In the genomic region with DNA sequence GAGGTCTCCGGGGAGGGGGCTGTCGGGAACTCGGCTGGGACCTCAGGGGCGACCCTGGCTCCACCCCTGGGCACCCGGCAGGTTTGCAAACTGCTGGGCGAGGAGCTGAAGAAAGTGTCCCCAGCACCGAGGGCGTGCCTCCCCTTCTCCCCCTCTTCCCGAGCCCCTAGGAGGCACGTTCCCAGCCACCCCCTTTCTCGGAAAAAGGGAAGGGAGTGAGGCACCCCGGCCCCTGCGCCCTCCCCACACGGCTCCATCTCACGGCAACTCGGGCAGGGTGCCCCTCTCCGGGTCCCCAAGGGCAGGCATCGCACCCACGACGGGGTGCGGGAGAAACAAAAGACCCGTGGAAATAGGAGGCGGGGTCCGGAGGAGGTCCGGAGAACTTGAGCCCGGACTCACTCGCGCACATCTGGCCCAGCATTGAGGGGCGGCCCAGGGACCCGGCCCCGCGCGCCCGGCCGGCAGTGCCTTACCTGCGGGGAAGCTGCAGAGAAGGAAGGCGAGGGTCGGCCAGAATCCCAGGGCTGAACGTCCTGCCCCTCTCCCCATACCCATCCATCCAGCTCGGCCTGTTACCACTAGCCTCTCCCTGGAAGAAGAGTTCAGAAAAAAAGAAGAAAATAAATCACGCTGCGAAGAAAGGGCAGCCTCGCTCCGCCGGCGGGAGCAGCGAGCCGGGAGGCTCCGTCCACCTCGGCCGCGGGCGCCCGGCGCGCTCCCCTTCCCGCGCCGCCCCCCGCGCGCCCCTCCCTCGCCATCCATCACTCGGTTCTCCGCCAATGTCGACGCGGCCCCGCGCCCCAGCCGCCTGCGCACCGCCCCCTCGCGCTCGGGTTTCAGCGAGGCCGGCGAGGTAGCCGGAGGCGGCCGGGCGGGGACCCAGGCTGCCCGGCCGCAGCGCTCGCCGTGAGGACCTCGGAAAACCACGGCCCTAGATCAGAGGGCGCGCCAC, we compare ENCODE assay signal across 8 cellular contexts. TPM values are rescaled to one million over a fixed set of nuclear protein-coding genes. Genes with fewer than 3 reads are reported as not detected.
A peak's percentile ranks its signal among the peaks of the same experiment; 100 is the strongest.
DNase-seq lines count a peak whose midpoint lies in the region; ATAC-seq and TF ChIP-seq lines count a peak whose summit lies in the region.

No MANE protein-coding gene starts in this region.

- H3K79me2 ChIP-seq in ACC112 (ENCODE audit: control insufficient read depth, insufficient read depth, low read length, unreplicated experiment) (no peaks in the 10 kb centered on the region), fibroblast of lung (ENCODE audit: control insufficient read depth, insufficient read depth, low read length) (no peaks in the 10 kb centered on the region)

- H3K36me3 ChIP-seq in ACC112 (ENCODE audit: insufficient read depth, low read length) (no peaks in the 10 kb centered on the region), fibroblast of lung (ENCODE audit: control insufficient read depth, insufficient read depth, low read length) (no peaks in the 10 kb centered on the region), aorta (ENCODE audit: control insufficient read depth in 1 of 2, insufficient read depth in 2 of 2, low read length in 1 of 2) (no peaks in the 10 kb centered on the region)

- DNase-seq in HCEC 1CT (peak; percentile 33), fibroblast of lung (ENCODE audit: low read depth in 2 of 2) (peak; percentile 58 to 71), myocyte (ENCODE audit: low read depth) (peak; percentile 74), aorta (peak; percentile 87 to 96), NCI-H446 (lab: John Stamatoyannopoulos, UW) (no peak)

- H4K20me1 ChIP-seq in fibroblast of lung (ENCODE audit: control insufficient read depth, extremely low read depth, insufficient read depth, low read length) = no peaks in the 10 kb centered on the region

- ATAC-seq in SK-N-SH treated with all-trans-retinoic acid at 6 μM for 48 hours (peak; percentile 91), aorta (ENCODE audit: low FRiP score) (peak; percentile 89), HG02763 (IDR thresholded peaks at IDR 0.05; ENCODE audit: unreplicated experiment) (no peak)

- no peak overlapping the region for H2AFZ ChIP-seq in ACC112 (ENCODE audit: low read length, unreplicated experiment)
- peak overlapping the region; percentile 13 for H2AFZ ChIP-seq in fibroblast of lung (ENCODE audit: low read length)

- H3K9me3 ChIP-seq in fibroblast of lung (ENCODE audit: control insufficient read depth, insufficient read depth, low read depth, low read length) (no peaks in the 10 kb centered on the region), aorta (ENCODE audit: control insufficient read depth, low read length) (no peaks in the 10 kb centered on the region)

- intact Hi-C loops in aorta (cut with DNase I) = loop anchor here (5.0 kb wide), 3 partner anchors 35 to 270 kb away; no protein-coding TSS in a partner anchor

- H3K27ac ChIP-seq in ACC112 (ENCODE audit: low read depth, low read length) = no peak overlapping the region
- H3K27ac ChIP-seq in fibroblast of lung (ENCODE audit: insufficient read depth, low read length) = no peak overlapping the region
- peak overlapping the region in 1 of 2 donors; percentile 11 for H3K27ac ChIP-seq in aorta (ENCODE audit: low read depth in 1 of 2, low read length in 2 of 2)

- no peak for TF ChIP-seq CTCF in fibroblast of lung (conservative IDR thresholded peaks at IDR 0.05 in 1 of 2, IDR thresholded peaks at IDR 0.05 in 1 of 2; ENCODE audit: low read depth in 1 of 2, low read length in 2 of 2)

- peak overlapping the region; percentile 16 for H3K9ac ChIP-seq in fibroblast of lung (ENCODE audit: insufficient read depth, low read length)

- H3K4me2 ChIP-seq in fibroblast of lung (ENCODE audit: extremely low read depth, insufficient read depth, low read length) = peak overlapping the region; percentile 93

- H3K27me3 ChIP-seq in ACC112 (ENCODE audit: insufficient read depth, low read length) (peaks cover 77% of the 10 kb centered on the region), fibroblast of lung (ENCODE audit: control insufficient read depth, insufficient read depth, low read length) (peaks cover 16% of the 10 kb centered on the region), aorta (ENCODE audit: control insufficient read depth in 1 of 2, insufficient read depth in 2 of 2, low read length in 1 of 2) (no peaks in the 10 kb centered on the region)

- WGBS in aorta, 2 donors = 0 to 1% methylated on average over 75 to 92 of the region's 92 CpGs

- H3K4me3 ChIP-seq in ACC112 (ENCODE audit: low read depth, low read length) (peak overlapping the region; percentile 73), fibroblast of lung (replicated peaks in 1 of 4; ENCODE audit: control extremely low read depth in 1 of 4, insufficient read depth in 1 of 4, low read depth in 3 of 4, low read length in 4 of 4) (peak overlapping the region; percentile 45 to 85 (median 66)), aorta (ENCODE audit: low read length in 2 of 2) (peak overlapping the region; percentile 64 to 72)

- no peaks in the 10 kb centered on the region for H3K4me1 ChIP-seq in ACC112 (ENCODE audit: control insufficient read depth, insufficient read depth, low read length, unreplicated experiment)
- H3K4me1 ChIP-seq in fibroblast of lung (ENCODE audit: control insufficient read depth, extremely low read depth, insufficient read depth, low read length) = no peaks in the 10 kb centered on the region
- H3K4me1 ChIP-seq in aorta (ENCODE audit: control insufficient read depth in 1 of 2, insufficient read depth in 2 of 2, low read length in 2 of 2) = no peaks in the 10 kb centered on the region

TF ChIP-seq in SK-N-SH treated with all-trans-retinoic acid at 6 μM for 48 hours, 23 proteins besides CTCF, POLR2A, EP300 and RAD21:
- TF ChIP-seq, protein P1, sequence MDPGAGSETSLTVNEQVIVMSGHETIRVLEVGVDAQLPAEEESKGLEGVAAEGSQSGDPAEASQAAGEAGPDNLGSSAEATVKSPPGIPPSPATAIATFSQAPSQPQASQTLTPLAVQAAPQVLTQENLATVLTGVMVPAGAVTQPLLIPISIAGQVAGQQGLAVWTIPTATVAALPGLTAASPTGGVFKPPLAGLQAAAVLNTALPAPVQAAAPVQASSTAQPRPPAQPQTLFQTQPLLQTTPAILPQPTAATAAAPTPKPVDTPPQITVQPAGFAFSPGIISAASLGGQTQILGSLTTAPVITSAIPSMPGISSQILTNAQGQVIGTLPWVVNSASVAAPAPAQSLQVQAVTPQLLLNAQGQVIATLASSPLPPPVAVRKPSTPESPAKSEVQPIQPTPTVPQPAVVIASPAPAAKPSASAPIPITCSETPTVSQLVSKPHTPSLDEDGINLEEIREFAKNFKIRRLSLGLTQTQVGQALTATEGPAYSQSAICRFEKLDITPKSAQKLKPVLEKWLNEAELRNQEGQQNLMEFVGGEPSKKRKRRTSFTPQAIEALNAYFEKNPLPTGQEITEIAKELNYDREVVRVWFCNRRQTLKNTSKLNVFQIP (CRISPR knock-in tag; IDR thresholded peaks at IDR 0.05; ENCODE audit: borderline replicate concordance, low read depth) = no peak
- TF ChIP-seq ZNF8 (CRISPR knock-in tag; IDR thresholded peaks at IDR 0.05) (no peak), RARB (CRISPR knock-in tag; IDR thresholded peaks at IDR 0.05) (no peak), OSR1 (CRISPR knock-in tag; IDR thresholded peaks at IDR 0.05) (no peak), PPARA (CRISPR knock-in tag; IDR thresholded peaks at IDR 0.05; ENCODE audit: borderline replicate concordance) (no peak), ESRRG (CRISPR knock-in tag; IDR thresholded peaks at IDR 0.05) (no peak), GLIS3 (CRISPR knock-in tag; IDR thresholded peaks at IDR 0.05) (no peak), ISL1 (CRISPR knock-in tag; IDR thresholded peaks at IDR 0.05) (no peak)
- TF ChIP-seq, protein P2, sequence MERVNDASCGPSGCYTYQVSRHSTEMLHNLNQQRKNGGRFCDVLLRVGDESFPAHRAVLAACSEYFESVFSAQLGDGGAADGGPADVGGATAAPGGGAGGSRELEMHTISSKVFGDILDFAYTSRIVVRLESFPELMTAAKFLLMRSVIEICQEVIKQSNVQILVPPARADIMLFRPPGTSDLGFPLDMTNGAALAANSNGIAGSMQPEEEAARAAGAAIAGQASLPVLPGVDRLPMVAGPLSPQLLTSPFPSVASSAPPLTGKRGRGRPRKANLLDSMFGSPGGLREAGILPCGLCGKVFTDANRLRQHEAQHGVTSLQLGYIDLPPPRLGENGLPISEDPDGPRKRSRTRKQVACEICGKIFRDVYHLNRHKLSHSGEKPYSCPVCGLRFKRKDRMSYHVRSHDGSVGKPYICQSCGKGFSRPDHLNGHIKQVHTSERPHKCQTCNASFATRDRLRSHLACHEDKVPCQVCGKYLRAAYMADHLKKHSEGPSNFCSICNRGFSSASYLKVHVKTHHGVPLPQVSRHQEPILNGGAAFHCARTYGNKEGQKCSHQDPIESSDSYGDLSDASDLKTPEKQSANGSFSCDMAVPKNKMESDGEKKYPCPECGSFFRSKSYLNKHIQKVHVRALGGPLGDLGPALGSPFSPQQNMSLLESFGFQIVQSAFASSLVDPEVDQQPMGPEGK (CRISPR knock-in tag; IDR thresholded peaks at IDR 0.05; ENCODE audit: borderline replicate concordance) = no peak
- TF ChIP-seq, protein P3, sequence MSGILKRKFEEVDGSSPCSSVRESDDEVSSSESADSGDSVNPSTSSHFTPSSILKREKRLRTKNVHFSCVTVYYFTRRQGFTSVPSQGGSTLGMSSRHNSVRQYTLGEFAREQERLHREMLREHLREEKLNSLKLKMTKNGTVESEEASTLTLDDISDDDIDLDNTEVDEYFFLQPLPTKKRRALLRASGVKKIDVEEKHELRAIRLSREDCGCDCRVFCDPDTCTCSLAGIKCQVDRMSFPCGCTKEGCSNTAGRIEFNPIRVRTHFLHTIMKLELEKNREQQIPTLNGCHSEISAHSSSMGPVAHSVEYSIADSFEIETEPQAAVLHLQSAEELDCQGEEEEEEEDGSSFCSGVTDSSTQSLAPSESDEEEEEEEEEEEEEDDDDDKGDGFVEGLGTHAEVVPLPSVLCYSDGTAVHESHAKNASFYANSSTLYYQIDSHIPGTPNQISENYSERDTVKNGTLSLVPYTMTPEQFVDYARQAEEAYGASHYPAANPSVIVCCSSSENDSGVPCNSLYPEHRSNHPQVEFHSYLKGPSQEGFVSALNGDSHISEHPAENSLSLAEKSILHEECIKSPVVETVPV (CRISPR knock-in tag; IDR thresholded peaks at IDR 0.05) = no peak

RNA-seq across cellular contexts. Expression of a gene that starts 16.3 kb away (rescaled TPM):
- 1.3 and 1.5 TPM in 2 replicates for total RNA-seq in fibroblast of lung
- polyA plus RNA-seq in fibroblast of lung = 0.27 and 0.76 TPM in 2 replicates
- 0.72 and 1.3 TPM in 2 replicates for polyA plus RNA-seq in fibroblast of lung (2012)
- 0.30 and 4.1 TPM in 2 replicates for polyA minus RNA-seq in fibroblast of lung (ENCODE audit: low replicate concordance)
- 0.10 and 0.16 TPM in 2 replicates for total RNA-seq in myocyte
- polyA plus RNA-seq in myocyte (2012) = 0.01 TPM
- 10 to 100 TPM; 25.3 to 50.3 TPM for total RNA-seq in aorta
- 10 to 100 TPM in 1 of 2 donors, 1 to 10 TPM in 1; 4.4 to 13.4 TPM for polyA plus RNA-seq in aorta

Comparison
In these comparisons a context has a peak if more than half of its experiments do, and no peak if none do; other contexts are left out.
1. DNase-seq: peak in HCEC 1CT (single experiment), fibroblast of lung (2 of 2), myocyte (single experiment) and aorta (2 of 2); none in NCI-H446 (0 of 2).
2. RNA of a gene that starts 16.3 kb away (total RNA-seq): 25.3 to 50.3 TPM in aorta; 1.3 to 1.5 TPM in fibroblast of lung and 0.10 to 0.16 TPM in myocyte; every median in the first group is over 10 times any median in the second.
3. Peak in every context shown above with its lines, with median percentiles within 50 percentile points of each other: H3K4me3 ChIP-seq.